In genomic region chr11:110160016-110160415, GRCh38 we compare ENCODE assay signal across 14 cellular contexts.
"Had no signal": no experiment of that assay in that cellular context is flagged by ENCODE, and none has a peak within 500 bp of the region (broad histone marks: within the 10 kb centered on the region; RNA-seq: fewer than 3 reads in every experiment).

No MANE protein-coding gene starts in this region.

- H3K9me3 Mint-ChIP-seq: activated naive CD4-positive, alpha-beta T cell treated with anti-CD3 and anti-CD28 coated beads, Interleukin-2, amount 50 U/mL, for 24 hours; nephron; T-helper 1 cell treated with Interleukin-12 subunit alpha and Interleukin-12 subunit beta and Interleukin-4 antibody, amounts not matched to agents 30 μg/mL and 1 μg/mL, for 36 hours had no signal

- H3K9me3 ChIP-seq: esophagus squamous epithelium, gastrocnemius medialis, left lung, stomach, thoracic aorta had no signal

- H3K27ac ChIP-seq: esophagus squamous epithelium, gastrocnemius medialis, left lung, stomach, thoracic aorta had no signal

- H3K4me1 ChIP-seq: esophagus squamous epithelium, gastrocnemius medialis, left lung, stomach had no signal

- H3K4me1 Mint-ChIP-seq: activated naive CD4-positive, alpha-beta T cell treated with anti-CD3 and anti-CD28 coated beads, Interleukin-2, amount 50 U/mL, for 24 hours; nephron had no signal

- H3K27ac Mint-ChIP-seq: activated naive CD4-positive, alpha-beta T cell treated with anti-CD3 and anti-CD28 coated beads, Interleukin-2, amount 50 U/mL, for 24 hours; T-helper 1 cell treated with Interleukin-12 subunit alpha and Interleukin-12 subunit beta and Interleukin-4 antibody, amounts not matched to agents 30 μg/mL and 1 μg/mL, for 36 hours had no signal

- H3K4me3 Mint-ChIP-seq: activated naive CD4-positive, alpha-beta T cell treated with anti-CD3 and anti-CD28 coated beads, Interleukin-2, amount 50 U/mL, for 24 hours; nephron; T-helper 1 cell treated with Interleukin-12 subunit alpha and Interleukin-12 subunit beta and Interleukin-4 antibody, amounts not matched to agents 30 μg/mL and 1 μg/mL, for 36 hours had no signal

- FAIRE-seq: keratinocyte, urothelium cell line had no signal

- H3K27me3 ChIP-seq: esophagus squamous epithelium, gastrocnemius medialis, left lung, stomach had no signal

- DNase-seq: activated T-cell treated with anti-CD3 and anti-CD28 coated beads, Interleukin-2, amount 50 U/mL, for 1 hour; amniotic stem cell; esophagus squamous epithelium; gastrocnemius medialis; left lung; mesendoderm; occipital lobe; stomach had no signal

- ATAC-seq: gastrocnemius medialis, left lung had no signal

- H3K36me3 Mint-ChIP-seq: activated naive CD4-positive, alpha-beta T cell treated with anti-CD3 and anti-CD28 coated beads, Interleukin-2, amount 50 U/mL, for 24 hours had no signal

- H3K4me3 ChIP-seq: esophagus squamous epithelium, gastrocnemius medialis, left lung, stomach, thoracic aorta had no signal
